8 cellular contexts compared by ENCODE assay signal in genomic region chr7:144355176-144355822, GRCh38. TPM values are rescaled to one million over a fixed set of nuclear protein-coding genes. Genes with fewer than 3 reads are reported as not detected.
A peak's percentile ranks its signal among the peaks of the same experiment; 100 is the strongest.
DNase-seq lines count a peak whose midpoint lies in the region; ATAC-seq lines count a peak whose summit lies in the region.
"Not testable (repeated sequence)": the region's sequence is repeated elsewhere in the genome, so short reads cannot be mapped to it uniquely, and the experiment has no call there.

TSS of gene ARHGEF5 (plus strand) at chr7:144355402. CDS start at chr7:144362670, 7,268 bp downstream.

- H3K9me3 ChIP-seq in MG63; aorta (ENCODE audit: control insufficient read depth, low read length): not testable (repeated sequence)

- peak within 1 kb of the TSS; percentile 77 for H3K27ac Mint-ChIP-seq in activated naive CD4-positive, alpha-beta T cell treated with anti-CD3 and anti-CD28 coated beads, Interleukin-2, amount 50 U/mL, for 24 hours
- H3K27ac Mint-ChIP-seq in natural killer cell treated with Interleukin-12 subunit alpha and Interleukin-12 subunit beta and Interleukin-15 and Interleukin-18, amount 100 ng/mL, for 72 hours: peak within 1 kb of the TSS in 1 of 2 donors; percentile 59

- WGBS in aorta, 2 donors: no CpG with 5 or more reads among the region's 50 CpGs

- H3K27ac ChIP-seq in aorta (ENCODE audit: low read depth in 1 of 2, low read length in 2 of 2): not testable (repeated sequence)

- intact Hi-C loops in Right ventricle myocardium inferior (cut with DNase I); aorta (cut with DNase I): not testable (repeated sequence)

- H3K27me3 Mint-ChIP-seq in activated naive CD4-positive, alpha-beta T cell treated with anti-CD3 and anti-CD28 coated beads, Interleukin-2, amount 50 U/mL, for 24 hours; natural killer cell treated with Interleukin-12 subunit alpha and Interleukin-12 subunit beta and Interleukin-15 and Interleukin-18, amount 100 ng/mL, for 72 hours: not testable (repeated sequence)

- ATAC-seq in GM18870 (IDR thresholded peaks at IDR 0.05; ENCODE audit: unreplicated experiment): peak; percentile 64
- peak; percentile 79 for ATAC-seq in GM21723 (IDR thresholded peaks at IDR 0.05; ENCODE audit: unreplicated experiment)
- peak; percentile 74 for ATAC-seq in HG03064 (IDR thresholded peaks at IDR 0.05; ENCODE audit: low read depth, unreplicated experiment)
- ATAC-seq in Right ventricle myocardium inferior: peak; percentile 86
- peak; percentile 71 to 78 for ATAC-seq in natural killer cell treated with Interleukin-12 subunit alpha and Interleukin-12 subunit beta and Interleukin-15 and Interleukin-18, amount 100 ng/mL, for 72 hours
- ATAC-seq in aorta (ENCODE audit: low FRiP score): peak; percentile 83

- not testable (repeated sequence) for H3K9me3 Mint-ChIP-seq in activated naive CD4-positive, alpha-beta T cell treated with anti-CD3 and anti-CD28 coated beads, Interleukin-2, amount 50 U/mL, for 24 hours; natural killer cell treated with Interleukin-12 subunit alpha and Interleukin-12 subunit beta and Interleukin-15 and Interleukin-18, amount 100 ng/mL, for 72 hours

- H3K4me1 Mint-ChIP-seq in activated naive CD4-positive, alpha-beta T cell treated with anti-CD3 and anti-CD28 coated beads, Interleukin-2, amount 50 U/mL, for 24 hours: peaks cover 11% of the 10 kb centered on the region
- H3K4me1 Mint-ChIP-seq in natural killer cell treated with Interleukin-12 subunit alpha and Interleukin-12 subunit beta and Interleukin-15 and Interleukin-18, amount 100 ng/mL, for 72 hours (ENCODE audit: low read depth in 2 of 2): not testable (repeated sequence)

- peak within 1 kb of the TSS; percentile 82 for H3K4me3 Mint-ChIP-seq in activated naive CD4-positive, alpha-beta T cell treated with anti-CD3 and anti-CD28 coated beads, Interleukin-2, amount 50 U/mL, for 24 hours
- peak within 1 kb of the TSS; percentile 81 for H3K4me3 Mint-ChIP-seq in natural killer cell treated with Interleukin-12 subunit alpha and Interleukin-12 subunit beta and Interleukin-15 and Interleukin-18, amount 100 ng/mL, for 72 hours

- H3K4me3 ChIP-seq in MG63: peak within 1 kb of the TSS; percentile 47
- H3K4me3 ChIP-seq in aorta (ENCODE audit: low read length in 2 of 2): not testable (repeated sequence)

- not testable (repeated sequence) for H3K36me3 ChIP-seq in MG63; aorta (ENCODE audit: control insufficient read depth in 1 of 2, insufficient read depth in 2 of 2, low read length in 1 of 2)

- not testable (repeated sequence) for H3K4me1 ChIP-seq in aorta (ENCODE audit: control insufficient read depth in 1 of 2, insufficient read depth in 2 of 2, low read length in 2 of 2)

- DNase-seq in MG63; Right ventricle myocardium inferior (ENCODE audit: missing footprints); natural killer cell treated with Interleukin-12 subunit alpha and Interleukin-12 subunit beta and Interleukin-15 and Interleukin-18, amount 100 ng/mL, for 72 hours (ENCODE audit: low spot score); aorta: not testable (repeated sequence)

- not testable (repeated sequence) for H3K36me3 Mint-ChIP-seq in activated naive CD4-positive, alpha-beta T cell treated with anti-CD3 and anti-CD28 coated beads, Interleukin-2, amount 50 U/mL, for 24 hours; natural killer cell treated with Interleukin-12 subunit alpha and Interleukin-12 subunit beta and Interleukin-15 and Interleukin-18, amount 100 ng/mL, for 72 hours

- H3K27me3 ChIP-seq in MG63; aorta (ENCODE audit: control insufficient read depth in 1 of 2, insufficient read depth in 2 of 2, low read length in 1 of 2): not testable (repeated sequence)

RNA-seq across cellular contexts. Expression of gene ARHGEF5, which starts in this region (rescaled TPM):
- total RNA-seq in MG63 (2014; rRNA removed; shearing (Covaris generic); ENCODE audit: low replicate concordance): 2.0 and 2.7 TPM in 2 replicates
- total RNA-seq in Right ventricle myocardium inferior (2.4 TPM), aorta (10 to 100 TPM in 1 of 2 donors, 1 to 10 TPM in 1; 9.0 to 14.5 TPM)
- 1 to 10 TPM; 1.3 to 3.8 TPM for total RNA-seq in natural killer cell treated with Interleukin-12 subunit alpha and Interleukin-12 subunit beta and Interleukin-15 and Interleukin-18, amount 100 ng/mL, for 72 hours
- 1 to 10 TPM; 2.5 to 9.1 TPM for polyA plus RNA-seq in aorta
